In the genomic region with DNA sequence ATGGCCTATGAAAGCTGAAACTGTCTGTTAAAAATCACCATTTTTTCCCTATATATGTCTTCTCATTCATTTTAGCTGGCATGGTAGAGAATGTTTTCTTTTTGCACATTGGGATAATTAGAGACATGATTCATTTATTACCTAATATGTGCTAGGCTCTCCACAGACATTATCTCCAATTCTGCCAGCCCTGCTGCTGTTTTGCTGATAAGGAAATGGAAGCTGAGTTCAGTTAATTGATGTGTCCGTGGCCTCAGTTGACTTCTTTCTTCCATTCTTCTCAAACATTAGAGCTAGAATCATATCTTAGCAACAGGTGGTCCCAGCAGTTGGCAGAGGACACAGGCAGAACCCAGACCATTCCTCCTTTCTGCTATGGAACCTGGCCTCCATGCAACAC, we compare ENCODE assay signal across 35 cellular contexts.
"Had no signal": no experiment of that assay in that cellular context is flagged by ENCODE, and none has a peak within 500 bp of the region (broad histone marks: within the 10 kb centered on the region; RNA-seq: fewer than 3 reads in every experiment).

No MANE protein-coding gene starts in this region.

- H3K4me1 Mint-ChIP-seq: activated B cell treated with CpG ODN at 0.5 μM for 24 hours; natural killer cell; neural progenitor cell; stimulated activated memory B cell treated with anti-CD40 and anti-IgM and Interleukin-4, amounts not matched to agents 10 μg/mL and 1 μg/mL and 100 μg/mL, for 72 hours; stimulated activated naive CD8-positive, alpha-beta T cell treated with anti-CD3 and anti-CD28 coated beads, Interleukin-15, amount 100 ng/mL, for 72 hours had no signal

- H3K36me3 Mint-ChIP-seq: activated naive CD8-positive, alpha-beta T cell; natural killer cell; stimulated activated memory B cell treated with anti-CD40 and anti-IgM and Interleukin-4, amounts not matched to agents 10 μg/mL and 1 μg/mL and 100 μg/mL, for 72 hours had no signal

- FAIRE-seq: TTC549 had no signal

- H3K4me1 ChIP-seq: body of pancreas, foreskin keratinocyte, neural progenitor cell, parathyroid adenoma, psoas muscle, uterus had no signal

- H3K27me3 ChIP-seq: body of pancreas, foreskin keratinocyte, neural progenitor cell, sigmoid colon, uterus had no signal

- ATAC-seq: activated CD8-positive, alpha-beta T cell treated with anti-CD3 and anti-CD28 coated beads for 36 hours; activated T-cell treated with anti-CD3 and anti-CD28 coated beads, Interleukin-2, amount 50 U/mL, for 72 hours; body of pancreas; foreskin keratinocyte; natural killer cell; psoas muscle; stimulated activated memory B cell treated with anti-CD40 and anti-IgM and Interleukin-4, amounts not matched to agents 10 μg/mL and 1 μg/mL and 100 μg/mL, for 72 hours; stimulated activated naive CD8-positive, alpha-beta T cell treated with anti-CD3 and anti-CD28 coated beads, Interleukin-15, amount 100 ng/mL, for 72 hours had no signal

- DNase-seq: activated B cell treated with CpG ODN at 0.5 μM for 24 hours; activated CD4-positive, alpha-beta T cell treated with anti-CD3 and anti-CD28 coated beads, Interleukin-2, amount 50 U/mL, for 1 hour; activated CD8-positive, alpha-beta T cell treated with anti-CD3 and anti-CD28 coated beads for 36 hours; activated naive CD4-positive, alpha-beta T cell; activated T-cell treated with anti-CD3 and anti-CD28 coated beads for 4 hours; activated T-cell treated with anti-CD3 and anti-CD28 coated beads, Interleukin-2, amount 50 U/mL, for 72 hours; aorta; body of pancreas; cerebellar nuclear complex; dorsolateral prefrontal cortex; effector memory CD4-positive, alpha-beta T cell; foreskin keratinocyte; islet precursor cell; left ventricle myocardium inferior; mesendoderm; natural killer cell; occipital lobe; psoas muscle; sigmoid colon; stimulated activated CD4-positive, alpha-beta T cell treated with anti-CD3 and anti-CD28 coated beads, Interleukin-1b, Interleukin-23, amount 100 ng/mL, for 48 hours; stimulated activated CD4-positive, alpha-beta T cell treated with anti-CD3 and anti-CD28 coated beads, Interleukin-4, amount 100 ng/mL, for 4 hours; stimulated activated CD8-positive, alpha-beta memory T cell treated with anti-CD3 and anti-CD28 coated beads, Interleukin-4, amount 100 ng/mL, for 48 hours; stimulated activated naive CD8-positive, alpha-beta T cell treated with anti-CD3 and anti-CD28 coated beads, Interleukin-15, amount 100 ng/mL, for 72 hours; substantia nigra; T-helper 1 cell; uterus had no signal

- H3K9me3 ChIP-seq: psoas muscle, uterus had no signal

- H3K4me3 ChIP-seq: body of pancreas, coronary artery, dorsolateral prefrontal cortex, left ventricle myocardium inferior, lung, neural progenitor cell, psoas muscle, sigmoid colon, smooth muscle cell, uterus had no signal

- H3K36me3 ChIP-seq: left ventricle myocardium inferior, neural progenitor cell, sigmoid colon, uterus had no signal

- H3K4me3 Mint-ChIP-seq: activated B cell treated with CpG ODN at 0.5 μM for 24 hours; activated CD8-positive, alpha-beta T cell treated with anti-CD3 and anti-CD28 coated beads for 36 hours; activated naive CD8-positive, alpha-beta T cell; activated T-cell treated with anti-CD3 and anti-CD28 coated beads, Interleukin-2, amount 50 U/mL, for 72 hours; natural killer cell; neural progenitor cell; stimulated activated memory B cell treated with anti-CD40 and anti-IgM and Interleukin-4, amounts not matched to agents 10 μg/mL and 1 μg/mL and 100 μg/mL, for 72 hours; stimulated activated naive CD8-positive, alpha-beta T cell treated with anti-CD3 and anti-CD28 coated beads, Interleukin-15, amount 100 ng/mL, for 72 hours; type B pancreatic cell had no signal

- H3K27ac ChIP-seq: body of pancreas, coronary artery, dorsolateral prefrontal cortex, foreskin keratinocyte, left ventricle myocardium inferior, neural progenitor cell, parathyroid adenoma, psoas muscle, sigmoid colon, uterus had no signal

- H3K27me3 Mint-ChIP-seq: activated B cell treated with CpG ODN at 0.5 μM for 24 hours; stimulated activated memory B cell treated with anti-CD40 and anti-IgM and Interleukin-4, amounts not matched to agents 10 μg/mL and 1 μg/mL and 100 μg/mL, for 72 hours; type B pancreatic cell had no signal

- H3K27ac Mint-ChIP-seq: activated B cell treated with CpG ODN at 0.5 μM for 24 hours; activated CD8-positive, alpha-beta T cell treated with anti-CD3 and anti-CD28 coated beads for 36 hours; activated naive CD8-positive, alpha-beta T cell; activated T-cell treated with anti-CD3 and anti-CD28 coated beads, Interleukin-2, amount 50 U/mL, for 72 hours; natural killer cell; neural progenitor cell; stimulated activated memory B cell treated with anti-CD40 and anti-IgM and Interleukin-4, amounts not matched to agents 10 μg/mL and 1 μg/mL and 100 μg/mL, for 72 hours; stimulated activated naive CD8-positive, alpha-beta T cell treated with anti-CD3 and anti-CD28 coated beads, Interleukin-15, amount 100 ng/mL, for 72 hours; type B pancreatic cell had no signal
